In genomic region chr11:723120-723883, GRCh38 we compare ENCODE assay signal across 8 cellular contexts. TPM values are rescaled to one million over a fixed set of nuclear protein-coding genes. Genes with fewer than 3 reads are reported as not detected.
DNase-seq lines count a peak whose midpoint lies in the region; ATAC-seq and TF ChIP-seq lines count a peak whose summit lies in the region.

No MANE protein-coding gene starts in this region.

- no peaks in the 10 kb centered on the region for H4K20me1 ChIP-seq in HCT116 (ENCODE audit: insufficient read depth)

- no peaks in the 10 kb centered on the region for H3K9me2 ChIP-seq in HCT116 (ENCODE audit: insufficient read depth)

- peak; percentile 88 for TF ChIP-seq RAD21 in HCT116 (IDR thresholded peaks at IDR 0.05; ENCODE audit: low read depth)

- no peak overlapping the region for H3K9ac ChIP-seq in HCT116 (ENCODE audit: low read length)

- peak; percentile 27 for ATAC-seq in CD8-positive, alpha-beta T cell
- ATAC-seq in HCT116 (no peak), RWPE2 (ENCODE audit: low read depth) (no peak), body of pancreas (no peak), left lobe of liver (peak; percentile 8), HG02981 (IDR thresholded peaks at IDR 0.05; ENCODE audit: unreplicated experiment) (no peak)

- H3K36me3 ChIP-seq in CD8-positive, alpha-beta T cell (ENCODE audit: insufficient read depth, low read length) = no peaks in the 10 kb centered on the region
- H3K36me3 ChIP-seq in HCT116 (ENCODE audit: control insufficient read depth in 1 of 2, insufficient read depth in 2 of 2, low read length in 2 of 2) (peaks cover 3 to 11% of the 10 kb centered on the region in 2 experiments; a peak in 2 of 4 replicates), RWPE2 (ENCODE audit: low read depth) (peaks cover 67% of the 10 kb centered on the region), body of pancreas (replicated peaks in 1 of 2; ENCODE audit: insufficient read depth in 1 of 2, low read depth in 2 of 2) (no peaks in the 10 kb centered on the region), tibial artery (peaks cover 0 to 44% (median 0%) of the 10 kb centered on the region in 3 donors)

- no peaks in the 10 kb centered on the region for H3K36me3 Mint-ChIP-seq in CD8-positive, alpha-beta T cell

- H3K27me3 ChIP-seq in CD8-positive, alpha-beta T cell (ENCODE audit: insufficient read depth, low read length) = peaks cover 10% of the 10 kb centered on the region
- H3K27me3 ChIP-seq in HCT116 (ENCODE audit: insufficient read depth, low read length) = no peaks in the 10 kb centered on the region
- no peaks in the 10 kb centered on the region for H3K27me3 ChIP-seq in RWPE2 (ENCODE audit: insufficient read depth, poor library complexity, severe bottlenecking)
- no peaks in the 10 kb centered on the region for H3K27me3 ChIP-seq in body of pancreas
- peaks cover 0 to 74% of the 10 kb centered on the region in 2 donors for H3K27me3 ChIP-seq in tibial artery

- H3K27ac ChIP-seq in CD8-positive, alpha-beta T cell (ENCODE audit: low read depth, low read length) = no peak overlapping the region
- H3K27ac ChIP-seq in HCT116 (ENCODE audit: low read depth, low read length) (no peak overlapping the region), RWPE2 (ENCODE audit: poor library complexity, severe bottlenecking) (no peak overlapping the region), body of pancreas (no peak overlapping the region), tibial artery (no peak overlapping the region)

- H3K4me1 Mint-ChIP-seq in CD8-positive, alpha-beta T cell (ENCODE audit: low read depth) = peaks cover 21% of the 10 kb centered on the region

- no peak for TF ChIP-seq POLR2A in HCT116 (IDR thresholded peaks at IDR 0.05; ENCODE audit: borderline replicate concordance, extremely low read depth, insufficient read depth, insufficient read length)
- no peak for TF ChIP-seq POLR2A in body of pancreas (IDR thresholded peaks at IDR 0.05)

- H3K4me2 ChIP-seq in HCT116 (ENCODE audit: low read length) = no peak overlapping the region

- peak overlapping the region; percentile 54 for H3K4me3 Mint-ChIP-seq in CD8-positive, alpha-beta T cell

- peak in 5 of 7 experiments; percentile 41 to 71 (median 55) for DNase-seq in CD8-positive, alpha-beta T cell
- DNase-seq in HCT116 (ENCODE audit: low read depth, low spot score) (no peak), RWPE2 (ENCODE audit: low spot score) (no peak), body of pancreas (peak in 3 of 4 donors; percentile 48 to 68 (median 62)), left lobe of liver (ENCODE audit: low spot score) (peak; percentile 51), tibial artery (no peak), NCI-H187 treated with DMSO at 0.1 percent for 48 hours (lab: John Stamatoyannopoulos, UW) (no peak)

- intact Hi-C loops in CD8-positive, alpha-beta T cell (cut with DNase I, micrococcal nuclease) = loop anchor here (1.0 to 10.0 kb wide), 4 partner anchors 42 to 331 kb away; no protein-coding TSS in a partner anchor
- intact Hi-C loops in HCT116 (cut with micrococcal nuclease) = loop anchor here (1.0 kb wide), 2 partner anchors 27 to 61 kb away; no protein-coding TSS in a partner anchor
- intact Hi-C loops in body of pancreas (cut with DNase I) = loop anchor here (5.0 to 10.0 kb wide), 2 partner anchors 66 to 169 kb away; no protein-coding TSS in a partner anchor
- intact Hi-C loops in tibial artery (cut with DNase I; ENCODE audit: low total_unique reads) = loop anchor here (5.0 kb wide), 1 partner anchor 61 kb away; no protein-coding TSS in a partner anchor

- no peaks in the 10 kb centered on the region for H3K79me2 ChIP-seq in HCT116 (ENCODE audit: insufficient read depth, low read length)

- POLR2A ChIA-PET in CD8-positive, alpha-beta T cell (lab: Charles Lee) = interaction anchor here (0.6 kb wide), 1 partner anchor 490 kb away, joined by 3 read pairs; no protein-coding TSS in a partner anchor
- POLR2A ChIA-PET in HCT116 (lab: Charles Lee) = no interaction called here

- peak; percentile 69 for TF ChIP-seq CTCF in CD8-positive, alpha-beta T cell (IDR thresholded peaks at IDR 0.05)
- TF ChIP-seq CTCF in HCT116 (IDR thresholded peaks at IDR 0.05 in 2 of 3, conservative IDR thresholded peaks at IDR 0.05 in 1 of 3; ENCODE audit: borderline replicate concordance in 1 of 3, insufficient read depth in 1 of 3, low read depth in 2 of 3, low read length in 2 of 3) = peak; percentile 47 to 84 (median 77)
- TF ChIP-seq CTCF in RWPE2 (IDR thresholded peaks at IDR 0.05; ENCODE audit: poor library complexity, severe bottlenecking) = peak; percentile 69
- peak; percentile 13 to 74 (median 64) for TF ChIP-seq CTCF in body of pancreas (IDR thresholded peaks at IDR 0.05)
- TF ChIP-seq CTCF in tibial artery (IDR thresholded peaks at IDR 0.05) = peak; percentile 70 to 79

- H3K9me3 ChIP-seq in CD8-positive, alpha-beta T cell (ENCODE audit: low read length) = no peaks in the 10 kb centered on the region
- H3K9me3 ChIP-seq in HCT116 (ENCODE audit: control insufficient read depth in 1 of 2, insufficient read depth in 1 of 2, low read depth in 1 of 2, low read length in 2 of 2) (no peaks in the 10 kb centered on the region), RWPE2 (ENCODE audit: severe bottlenecking) (no peaks in the 10 kb centered on the region), body of pancreas (no peaks in the 10 kb centered on the region), tibial artery (no peaks in the 10 kb centered on the region)

- CTCF ChIA-PET in CD8-positive, alpha-beta T cell (lab: Charles Lee) = interaction anchor here (0.7 to 3.6 kb wide), 19 partner anchors 10 to 221 kb away, joined by 3 to 29 read pairs (median 4); partner anchors contain the start of genes DEAF1, EPS8L2, TALDO1 and TMEM80
- CTCF ChIA-PET in HCT116 (lab: Charles Lee) = interaction anchor here (2.0 kb wide), 1 partner anchor 17 kb away, joined by 8 read pairs; no protein-coding TSS in a partner anchor

- no peak overlapping the region for H2AFZ ChIP-seq in HCT116 (ENCODE audit: low read depth, low read length, poor library complexity, severe bottlenecking)

- WGBS in body of pancreas, 2 donors = 31 to 52% methylated on average over 3 to 8 of the region's 8 CpGs

- H3K9me3 Mint-ChIP-seq in CD8-positive, alpha-beta T cell = no peaks in the 10 kb centered on the region

- H3K27me3 Mint-ChIP-seq in CD8-positive, alpha-beta T cell (ENCODE audit: low read depth) = peaks cover 16% of the 10 kb centered on the region

- peaks cover 38% of the 10 kb centered on the region for H3K4me1 ChIP-seq in CD8-positive, alpha-beta T cell (ENCODE audit: insufficient read depth, low read length)
- H3K4me1 ChIP-seq in HCT116 (ENCODE audit: control insufficient read depth in 1 of 2, insufficient read depth in 2 of 2, low read length in 2 of 2) (peaks cover 7 to 28% of the 10 kb centered on the region in 2 experiments; a peak in 3 of 4 replicates), RWPE2 (ENCODE audit: insufficient read depth, poor library complexity, severe bottlenecking) (peaks cover 13% of the 10 kb centered on the region), body of pancreas (peaks cover 32% of the 10 kb centered on the region), tibial artery (peaks cover 0 to 51% (median 44%) of the 10 kb centered on the region in 4 donors)

- H3K4me3 ChIP-seq in CD8-positive, alpha-beta T cell (ENCODE audit: low read depth, low read length) = no peak overlapping the region
- H3K4me3 ChIP-seq in HCT116 (replicated peaks in 1 of 2; ENCODE audit: low read depth in 1 of 2, low read length in 2 of 2) (no peak overlapping the region), RWPE2 (ENCODE audit: severe bottlenecking) (no peak overlapping the region), body of pancreas (no peak overlapping the region), tibial artery (no peak overlapping the region)

- RAD21 ChIA-PET in HCT116 (lab: Charles Lee; ENCODE audit: low non-redundant PET in 1 of 2, low total read pairs in 2 of 2, uncharacterized antibody in 2 of 2, unreplicated experiment in 2 of 2) = interaction anchor here in 1 of 2 experiments (0.9 kb wide), 1 partner anchor 168 kb away, joined by 3 read pairs; no protein-coding TSS in a partner anchor

- no peak overlapping the region for H3K27ac Mint-ChIP-seq in CD8-positive, alpha-beta T cell

- no TSS peak for BruUV-seq in HCT116 (replicated peaks; lab: Mats Ljungman, UMichigan)

TF ChIP-seq in HCT116, 20 proteins besides CTCF, POLR2A, EP300 and RAD21 (continues in another document):
- TF ChIP-seq ATF3 (IDR thresholded peaks at IDR 0.05) (no peak), CBX3 (IDR thresholded peaks at IDR 0.05; ENCODE audit: low read depth) (no peak)

RNA-seq across cellular contexts. Expression of gene EPS8L2, which starts 17.3 kb away (rescaled TPM):
- total RNA-seq in CD8-positive, alpha-beta T cell = 10 to 100 TPM in 1 of 2 experiments, 1 to 10 TPM in 1; 9.6 to 12.2 TPM
- total RNA-seq in HCT116 (2021; ENCODE audit: unreplicated experiment) (157 TPM), body of pancreas (100 to 1,000 TPM; 126 to 153 TPM), left lobe of liver (190 TPM)
- 149 and 211 TPM in 2 replicates for polyA plus RNA-seq in HCT116 (2012)

RNA-seq across cellular contexts. Expression of gene TALDO1, which starts 24.0 kb away (rescaled TPM):
- total RNA-seq in CD8-positive, alpha-beta T cell = 10 to 100 TPM; 30.2 to 31.0 TPM
- total RNA-seq in HCT116 (2021; ENCODE audit: unreplicated experiment) = 242 TPM
- 186 and 202 TPM in 2 replicates for polyA plus RNA-seq in HCT116 (2012)
- 100 to 1,000 TPM in 1 of 2 donors, 10 to 100 TPM in 1; 78.9 to 119 TPM for total RNA-seq in body of pancreas
- 147 TPM for total RNA-seq in left lobe of liver

RNA-seq across cellular contexts. Expression of gene TMEM80, which starts 27.7 kb away (rescaled TPM):
- total RNA-seq in CD8-positive, alpha-beta T cell = 10 to 100 TPM; 24.8 to 25.2 TPM
- total RNA-seq in HCT116 (2021; ENCODE audit: unreplicated experiment) (18.4 TPM), body of pancreas (10 to 100 TPM; 21.8 to 36.3 TPM), left lobe of liver (16.8 TPM)
- polyA plus RNA-seq in HCT116 (2012) = 14.2 and 14.8 TPM in 2 replicates

RNA-seq across cellular contexts. Expression of gene DEAF1, which starts 28.3 kb away (rescaled TPM):
- 100 to 1,000 TPM; 131 to 139 TPM for total RNA-seq in CD8-positive, alpha-beta T cell
- total RNA-seq in HCT116 (2021; ENCODE audit: unreplicated experiment) (33.9 TPM), body of pancreas (10 to 100 TPM; 15.8 to 28.0 TPM), left lobe of liver (14.8 TPM)
- 29.3 and 33.1 TPM in 2 replicates for polyA plus RNA-seq in HCT116 (2012)

RNA-seq across cellular contexts. Expression of gene GATD1, which starts 54.0 kb away (rescaled TPM):
- total RNA-seq in CD8-positive, alpha-beta T cell = 10 to 100 TPM; 21.2 to 22.6 TPM
- total RNA-seq in HCT116 (2021; ENCODE audit: unreplicated experiment) = 88.7 TPM
- polyA plus RNA-seq in HCT116 (2012) = 31.8 and 45.0 TPM in 2 replicates
- total RNA-seq in body of pancreas = 10 to 100 TPM; 14.0 to 28.7 TPM
- 31.7 TPM for total RNA-seq in left lobe of liver

Comparison
In these comparisons a context has a peak if more than half of its experiments do, and no peak if none do; other contexts are left out.
1. ATAC-seq: peak in CD8-positive, alpha-beta T cell (single experiment) and left lobe of liver (single experiment); none in HCT116 (single experiment), RWPE2 (single experiment), body of pancreas (single experiment) and HG02981 (single experiment).
2. DNase-seq: peak in CD8-positive, alpha-beta T cell (5 of 7), body of pancreas (3 of 4) and left lobe of liver (single experiment); none in HCT116 (single experiment), RWPE2 (single experiment), tibial artery (0 of 2) and NCI-H187 treated with DMSO at 0.1 percent for 48 hours (single experiment).
3. RNA of gene EPS8L2, which starts 17.3 kb away (total RNA-seq): 190 TPM in left lobe of liver (single experiment), 157 TPM in HCT116 (single experiment) and 126 to 153 TPM in body of pancreas; 9.6 to 12.2 TPM in CD8-positive, alpha-beta T cell; every median in the first group is over 4 times any median in the second.
4. Peak in every context shown above with its lines, with median percentiles within 50 percentile points of each other: CTCF ChIP-seq.